ENCODE assay signal across 8 cellular contexts in genomic region chr12:98515368-98516183, GRCh38. TPM values are rescaled to one million over a fixed set of nuclear protein-coding genes. Genes with fewer than 3 reads are reported as not detected.
DNase-seq lines count a peak whose midpoint lies in the region; ATAC-seq and TF ChIP-seq lines count a peak whose summit lies in the region.

Gene TMPO (plus strand): TSS chr12:98515590. CDS start chr12:98515868, 278 bp downstream.

- peaks cover 4% of the 10 kb centered on the region for H3K36me3 Mint-ChIP-seq in type B pancreatic cell

- H3K4me1 Mint-ChIP-seq in type B pancreatic cell (ENCODE audit: unreplicated experiment): peaks cover 12% of the 10 kb centered on the region

- peaks cover 8 to 30% of the 10 kb centered on the region in 2 donors for H3K4me1 ChIP-seq in adrenal gland (replicated peaks in 1 of 2)

- H3K9me3 ChIP-seq in adrenal gland (replicated peaks in 1 of 3): no peaks in the 10 kb centered on the region

- peak within 1 kb of the TSS; percentile 47 to 97 (median 96) for H3K27ac ChIP-seq in adrenal gland

- H3K27ac Mint-ChIP-seq in type B pancreatic cell: peak within 1 kb of the TSS; percentile 99

- H3K9me3 Mint-ChIP-seq in type B pancreatic cell: no peaks in the 10 kb centered on the region

- TF ChIP-seq POLR2A in adrenal gland (IDR thresholded peaks at IDR 0.05): peak; percentile 46 to 95

- DNase-seq in NCI-H1694 (lab: John Stamatoyannopoulos, UW) (peak; percentile 81), adrenal gland (peak; percentile 87 to 96 (median 90)), cardiac septum (ENCODE audit: low spot score) (peak; percentile 96), posterior cingulate gyrus (peak; percentile 80 to 98 (median 88)), type B pancreatic cell (ENCODE audit: extremely low spot score, unreplicated experiment) (peak; percentile 98)

- 0 to 2% (median 0%) methylated on average over 31 to 93 of the region's 93 CpGs for WGBS in adrenal gland, 4 donors

- TF ChIP-seq CTCF in adrenal gland (IDR thresholded peaks at IDR 0.05) (peak in 1 of 6 experiments; percentile 3), type B pancreatic cell (conservative IDR thresholded peaks at IDR 0.05) (no peak)

- no peaks in the 10 kb centered on the region for H3K27me3 Mint-ChIP-seq in type B pancreatic cell

- peak; percentile 87 for ATAC-seq in GM18498 (IDR thresholded peaks at IDR 0.05; ENCODE audit: unreplicated experiment)
- peak; percentile 79 for ATAC-seq in HG02885 (IDR thresholded peaks at IDR 0.05; ENCODE audit: poor library complexity, unreplicated experiment)

- H3K4me3 Mint-ChIP-seq in type B pancreatic cell: peak within 1 kb of the TSS; percentile 100

- H3K27me3 ChIP-seq in adrenal gland: no peaks in the 10 kb centered on the region

- intact Hi-C loops in T-helper 1 cell treated with Interleukin-12 subunit alpha and Interleukin-12 subunit beta and Interleukin-4 antibody, amounts not matched to agents 30 ng/mL and 1 ng/mL, for 36 hours (cut with micrococcal nuclease): loop anchor here (1.0 to 5.0 kb wide), 13 partner anchors 12 to 1752 kb away; partner anchors contain the start of genes ACTR6, BLTP3B, DEPDC4 and IKBIP
- intact Hi-C loops in adrenal gland (cut with DNase I) (loop anchor here in 1 of 2 donors (5.0 kb wide), 1 partner anchor 93 kb away; no protein-coding TSS in a partner anchor), cardiac septum (cut with DNase I) (loop anchor here (2.0 to 10.0 kb wide), 3 partner anchors 25 to 129 kb away; partner anchors contain the start of genes APAF1 and IKBIP), posterior cingulate gyrus (cut with DNase I) (loop anchor here (1.0 to 10.0 kb wide), 4 partner anchors 11 to 129 kb away; partner anchors contain the start of genes APAF1 and IKBIP)

- no peaks in the 10 kb centered on the region for H3K36me3 ChIP-seq in adrenal gland (replicated peaks in 1 of 2)

- peak within 1 kb of the TSS; percentile 49 to 99 (median 90) for H3K4me3 ChIP-seq in adrenal gland

RNA-seq across cellular contexts. Expression of gene TMPO, which starts in this region (rescaled TPM):
- 269 and 286 TPM in 2 replicates for total RNA-seq in T-helper 1 cell treated with Interleukin-12 subunit alpha and Interleukin-12 subunit beta and Interleukin-4 antibody, amounts not matched to agents 30 ng/mL and 1 ng/mL, for 36 hours
- total RNA-seq in adrenal gland: 10 to 100 TPM; 17.8 to 54.2 (median 38.7) TPM
- polyA plus RNA-seq in adrenal gland: 10 to 100 TPM in 2 of 3 donors, 1 to 10 TPM in 1; 8.7 to 24.8 (median 13.0) TPM
- 11.8 TPM for total RNA-seq in cardiac septum
- total RNA-seq in type B pancreatic cell (ENCODE audit: low replicate concordance): 115 and 178 TPM in 2 replicates

Comparison
In these comparisons a context has a peak if more than half of its experiments do, and no peak if none do; other contexts are left out.
1. Peak in every context shown above with its lines: DNase-seq, ATAC-seq, H3K4me3 ChIP-seq and H3K27ac ChIP-seq.